Comparison of ENCODE assay signal across 10 cellular contexts in the genomic region with DNA sequence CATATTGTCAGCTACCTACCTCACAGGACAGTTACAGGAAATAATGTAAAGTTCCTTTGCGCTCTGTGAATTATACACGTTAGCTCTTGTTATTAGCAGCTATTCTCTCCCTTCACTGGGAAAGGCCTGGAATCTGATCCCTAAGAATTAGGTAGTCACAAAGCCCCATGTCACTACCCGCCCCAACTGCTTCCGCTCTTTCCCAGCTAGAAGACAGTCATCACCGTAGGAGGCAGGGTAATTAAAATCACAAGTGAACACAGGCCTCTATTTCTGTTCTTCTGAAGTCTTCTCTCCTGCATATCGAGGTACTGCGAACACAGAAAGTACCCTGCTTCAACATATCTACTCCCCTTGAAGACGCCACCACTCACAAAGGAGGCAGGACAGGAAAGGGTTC. TPM values are rescaled to one million over a fixed set of nuclear protein-coding genes. Genes with fewer than 3 reads are reported as not detected.
DNase-seq lines count a peak whose midpoint lies in the region; ATAC-seq and TF ChIP-seq lines count a peak whose summit lies in the region.
"Had no signal": no experiment of that assay in that cellular context is flagged by ENCODE, and none has a peak within 500 bp of the region (broad histone marks: within the 10 kb centered on the region; RNA-seq: fewer than 3 reads in every experiment).

No MANE protein-coding gene starts in this region.

- H4K20me1 ChIP-seq in Karpas-422 (ENCODE audit: insufficient read depth, low read depth, low read length): peaks cover 13% of the 10 kb centered on the region

- ATAC-seq in activated naive CD8-positive, alpha-beta T cell treated with anti-CD3 and anti-CD28 coated beads, Interleukin-2, amount 50 U/mL, for 24 hours: no peak
- ATAC-seq in natural killer cell treated with Interleukin-12 subunit alpha and Interleukin-12 subunit beta and Interleukin-15 and Interleukin-18, amount 100 ng/mL, for 72 hours: no peak
- ATAC-seq in GM19455 (IDR thresholded peaks at IDR 0.05; ENCODE audit: unreplicated experiment): no peak
- ATAC-seq in SK-N-SH treated with all-trans-retinoic acid at 6 μM for 48 hours: no peak
- ATAC-seq: esophagus mucosa had no signal

- no peaks in the 10 kb centered on the region for H3K27me3 ChIP-seq in left ventricle myocardium inferior (ENCODE audit: low read depth)
- H3K27me3 ChIP-seq in Karpas-422 (ENCODE audit: low read length): no peaks in the 10 kb centered on the region
- H3K27me3 ChIP-seq: BLaER1 had no signal

- H3K9me3 ChIP-seq in left ventricle myocardium inferior (replicated peaks): no peaks in the 10 kb centered on the region
- H3K9me3 ChIP-seq in Karpas-422 (ENCODE audit: low read length): no peaks in the 10 kb centered on the region
- H3K9me3 ChIP-seq: BLaER1 had no signal

- DNase-seq in left ventricle myocardium inferior: no peak
- no peak for DNase-seq in cardiac septum (ENCODE audit: low spot score)
- no peak for DNase-seq in activated naive CD8-positive, alpha-beta T cell treated with anti-CD3 and anti-CD28 coated beads, Interleukin-2, amount 50 U/mL, for 24 hours
- no peak for DNase-seq in natural killer cell treated with Interleukin-12 subunit alpha and Interleukin-12 subunit beta and Interleukin-15 and Interleukin-18, amount 100 ng/mL, for 72 hours (ENCODE audit: low spot score)
- no peak for DNase-seq in posterior vena cava (ENCODE audit: low spot score)
- DNase-seq in Karpas-422: no peak

- H3K9me3 Mint-ChIP-seq in activated naive CD8-positive, alpha-beta T cell treated with anti-CD3 and anti-CD28 coated beads, Interleukin-2, amount 50 U/mL, for 24 hours: no peaks in the 10 kb centered on the region
- no peaks in the 10 kb centered on the region for H3K9me3 Mint-ChIP-seq in natural killer cell treated with Interleukin-12 subunit alpha and Interleukin-12 subunit beta and Interleukin-15 and Interleukin-18, amount 100 ng/mL, for 72 hours

- H3K79me2 ChIP-seq in Karpas-422 (ENCODE audit: low read length): no peaks in the 10 kb centered on the region

- no peak overlapping the region for H2AFZ ChIP-seq in Karpas-422 (ENCODE audit: low read length)

- peaks cover 91% of the 10 kb centered on the region for H3K4me1 Mint-ChIP-seq in activated naive CD8-positive, alpha-beta T cell treated with anti-CD3 and anti-CD28 coated beads, Interleukin-2, amount 50 U/mL, for 24 hours
- peaks cover 59 to 63% of the 10 kb centered on the region in 2 donors for H3K4me1 Mint-ChIP-seq in natural killer cell treated with Interleukin-12 subunit alpha and Interleukin-12 subunit beta and Interleukin-15 and Interleukin-18, amount 100 ng/mL, for 72 hours (ENCODE audit: low read depth in 2 of 2)

- no peak overlapping the region for H3K4me2 ChIP-seq in Karpas-422 (ENCODE audit: low read depth, low read length, poor library complexity, severe bottlenecking)

- no peak overlapping the region for H3K4me3 Mint-ChIP-seq in activated naive CD8-positive, alpha-beta T cell treated with anti-CD3 and anti-CD28 coated beads, Interleukin-2, amount 50 U/mL, for 24 hours
- peak overlapping the region; percentile 78 for H3K4me3 Mint-ChIP-seq in natural killer cell treated with Interleukin-12 subunit alpha and Interleukin-12 subunit beta and Interleukin-15 and Interleukin-18, amount 100 ng/mL, for 72 hours

- no peak overlapping the region for H3K4me3 ChIP-seq in left ventricle myocardium inferior
- no peak overlapping the region for H3K4me3 ChIP-seq in Karpas-422 (ENCODE audit: low read length)
- H3K4me3 ChIP-seq: BLaER1 had no signal

- no peaks in the 10 kb centered on the region for H3K9me2 ChIP-seq in Karpas-422 (replicated peaks; ENCODE audit: insufficient read depth, low read length)

- no peaks in the 10 kb centered on the region for H3K27me3 Mint-ChIP-seq in activated naive CD8-positive, alpha-beta T cell treated with anti-CD3 and anti-CD28 coated beads, Interleukin-2, amount 50 U/mL, for 24 hours
- H3K27me3 Mint-ChIP-seq in natural killer cell treated with Interleukin-12 subunit alpha and Interleukin-12 subunit beta and Interleukin-15 and Interleukin-18, amount 100 ng/mL, for 72 hours: no peaks in the 10 kb centered on the region

- peaks cover 59% of the 10 kb centered on the region for H3K36me3 ChIP-seq in left ventricle myocardium inferior
- H3K36me3 ChIP-seq in Karpas-422 (ENCODE audit: insufficient read depth, low read length): peaks cover 34% of the 10 kb centered on the region

- H3K27ac Mint-ChIP-seq in activated naive CD8-positive, alpha-beta T cell treated with anti-CD3 and anti-CD28 coated beads, Interleukin-2, amount 50 U/mL, for 24 hours: peak overlapping the region; percentile 26
- peak overlapping the region; percentile 85 to 90 for H3K27ac Mint-ChIP-seq in natural killer cell treated with Interleukin-12 subunit alpha and Interleukin-12 subunit beta and Interleukin-15 and Interleukin-18, amount 100 ng/mL, for 72 hours

- no peak overlapping the region for H3K9ac ChIP-seq in Karpas-422 (ENCODE audit: low read length)
- H3K9ac ChIP-seq: BLaER1 had no signal

- H3K27ac ChIP-seq in left ventricle myocardium inferior (replicated peaks) (peak overlapping the region; percentile 78), Karpas-422 (ENCODE audit: low read length) (no peak overlapping the region)

- intact Hi-C loops in left ventricle myocardium inferior (cut with micrococcal nuclease) (no loop called here), cardiac septum (cut with DNase I) (no loop called here), posterior vena cava (cut with DNase I) (loop anchor here (5.0 to 10.0 kb wide), 2 partner anchors 162 to 754 kb away; no protein-coding TSS in a partner anchor)

- TF ChIP-seq CTCF in left ventricle myocardium inferior (IDR thresholded peaks at IDR 0.05; ENCODE audit: borderline replicate concordance): no peak

- peaks cover 73% of the 10 kb centered on the region for H3K36me3 Mint-ChIP-seq in activated naive CD8-positive, alpha-beta T cell treated with anti-CD3 and anti-CD28 coated beads, Interleukin-2, amount 50 U/mL, for 24 hours (ENCODE audit: low read depth)
- peaks cover 22% of the 10 kb centered on the region for H3K36me3 Mint-ChIP-seq in natural killer cell treated with Interleukin-12 subunit alpha and Interleukin-12 subunit beta and Interleukin-15 and Interleukin-18, amount 100 ng/mL, for 72 hours

- H3K4me1 ChIP-seq in left ventricle myocardium inferior: peaks cover 62% of the 10 kb centered on the region
- peaks cover 35% of the 10 kb centered on the region for H3K4me1 ChIP-seq in Karpas-422 (ENCODE audit: low read length)

TF ChIP-seq in SK-N-SH treated with all-trans-retinoic acid at 6 μM for 48 hours, 23 proteins besides CTCF, POLR2A, EP300 and RAD21 (continues in another document):
- TF ChIP-seq RARB (CRISPR knock-in tag; IDR thresholded peaks at IDR 0.05): no peak
- no peak for TF ChIP-seq TSHZ2 (CRISPR knock-in tag; IDR thresholded peaks at IDR 0.05)
- no peak for TF ChIP-seq ZFP30 (CRISPR knock-in tag; IDR thresholded peaks at IDR 0.05)

RNA-seq across cellular contexts. Expression of gene AHNAK, which starts 12.6 kb away (rescaled TPM):
- total RNA-seq in left ventricle myocardium inferior: 290 TPM
- total RNA-seq in cardiac septum: 485 TPM
- 10 to 100 TPM; 49.2 to 60.0 TPM for total RNA-seq in natural killer cell treated with Interleukin-12 subunit alpha and Interleukin-12 subunit beta and Interleukin-15 and Interleukin-18, amount 100 ng/mL, for 72 hours
- total RNA-seq in posterior vena cava: 100 to 1,000 TPM; 938 to 955 TPM
- total RNA-seq in Karpas-422 (2014; rRNA removed; shearing (Covaris generic); ENCODE audit: low replicate concordance): under 0.01 and 0.34 TPM in 2 replicates

RNA-seq across cellular contexts. Expression of gene EEF1G, which starts 14.5 kb away (rescaled TPM):
- total RNA-seq in left ventricle myocardium inferior (958 TPM), cardiac septum (735 TPM), posterior vena cava (100 to 1,000 TPM; 706 to 749 TPM)
- total RNA-seq in natural killer cell treated with Interleukin-12 subunit alpha and Interleukin-12 subunit beta and Interleukin-15 and Interleukin-18, amount 100 ng/mL, for 72 hours: 1,000 to 10,000 TPM in 1 of 2 donors, 100 to 1,000 TPM in 1; 898 to 1,016 TPM
- 1,351 and 2,115 TPM in 2 replicates for total RNA-seq in Karpas-422 (2014; rRNA removed; shearing (Covaris generic); ENCODE audit: low replicate concordance)

RNA-seq across cellular contexts. Expression of gene TUT1, which starts 32.1 kb away (rescaled TPM):
- total RNA-seq in left ventricle myocardium inferior: 12.5 TPM
- 11.7 TPM for total RNA-seq in cardiac septum
- total RNA-seq in natural killer cell treated with Interleukin-12 subunit alpha and Interleukin-12 subunit beta and Interleukin-15 and Interleukin-18, amount 100 ng/mL, for 72 hours: 10 to 100 TPM; 24.1 to 35.7 TPM
- total RNA-seq in posterior vena cava: 10 to 100 TPM; 10.7 to 14.1 TPM
- 8.1 and 17.3 TPM in 2 replicates for total RNA-seq in Karpas-422 (2014; rRNA removed; shearing (Covaris generic); ENCODE audit: low replicate concordance)

RNA-seq across cellular contexts. Expression of gene MTA2, which starts 42.5 kb away (rescaled TPM):
- total RNA-seq in left ventricle myocardium inferior (26.3 TPM), cardiac septum (36.8 TPM), posterior vena cava (10 to 100 TPM; 56.5 to 67.2 TPM)
- 100 to 1,000 TPM; 234 to 259 TPM for total RNA-seq in natural killer cell treated with Interleukin-12 subunit alpha and Interleukin-12 subunit beta and Interleukin-15 and Interleukin-18, amount 100 ng/mL, for 72 hours
- total RNA-seq in Karpas-422 (2014; rRNA removed; shearing (Covaris generic); ENCODE audit: low replicate concordance): 60.2 and 89.3 TPM in 2 replicates

RNA-seq across cellular contexts. Expression of gene EML3, which starts 53.4 kb away (rescaled TPM):
- total RNA-seq in left ventricle myocardium inferior (14.6 TPM), cardiac septum (29.6 TPM), posterior vena cava (10 to 100 TPM; 58.7 to 63.8 TPM)
- total RNA-seq in natural killer cell treated with Interleukin-12 subunit alpha and Interleukin-12 subunit beta and Interleukin-15 and Interleukin-18, amount 100 ng/mL, for 72 hours: 100 to 1,000 TPM; 122 to 205 TPM
- 21.2 and 22.0 TPM in 2 replicates for total RNA-seq in Karpas-422 (2014; rRNA removed; shearing (Covaris generic); ENCODE audit: low replicate concordance)

Comparison
In these comparisons a context has a peak if more than half of its experiments do, and no peak if none do; other contexts are left out.
1. RNA of gene AHNAK, which starts 12.6 kb away (total RNA-seq): 938 to 955 TPM in posterior vena cava, 485 TPM in cardiac septum (single experiment), 290 TPM in left ventricle myocardium inferior (single experiment) and 49.2 to 60.0 TPM in natural killer cell treated with Interleukin-12 subunit alpha and Interleukin-12 subunit beta and Interleukin-15 and Interleukin-18, amount 100 ng/mL, for 72 hours; under 0.01 to 0.34 TPM in Karpas-422; every median in the first group is over 10 times any median in the second.
2. intact Hi-C loops: an anchor here in posterior vena cava (5.0 to 10.0 kb wide); none called in left ventricle myocardium inferior and cardiac septum.